Comparison of ENCODE assay signal across 28 cellular contexts in the genomic region with DNA sequence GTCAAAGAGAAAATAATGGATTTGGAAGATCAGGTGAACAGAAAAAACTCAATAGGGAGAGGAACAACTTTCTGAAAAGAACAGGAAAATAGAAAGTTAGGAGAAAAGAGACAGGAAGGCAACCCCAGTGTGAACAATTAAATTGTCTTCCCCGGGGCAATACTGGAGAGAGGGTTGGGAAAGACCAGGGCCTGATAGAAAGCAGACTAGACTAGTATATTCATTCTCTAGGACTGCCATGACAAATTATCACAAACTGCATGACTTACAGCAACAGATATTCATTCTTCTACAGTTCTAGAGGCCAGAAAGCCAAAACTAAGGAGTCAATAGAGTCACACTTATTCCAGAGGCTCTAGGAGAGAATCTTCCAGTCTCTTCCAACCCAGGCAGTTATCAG.
"Had no signal": no experiment of that assay in that cellular context is flagged by ENCODE, and none has a peak within 500 bp of the region (broad histone marks: within the 10 kb centered on the region; RNA-seq: fewer than 3 reads in every experiment).

No MANE protein-coding gene starts in this region.

- H3K4me1 ChIP-seq: adrenal gland, ascending aorta, breast epithelium, colonic mucosa, esophagus muscularis mucosa, foreskin keratinocyte, gastroesophageal sphincter had no signal

- H3K27me3 ChIP-seq: adrenal gland, ascending aorta, breast epithelium, cardiac muscle cell, colonic mucosa, esophagus muscularis mucosa, foreskin keratinocyte, gastroesophageal sphincter had no signal

- H3K27ac ChIP-seq: adrenal gland, ascending aorta, breast epithelium, cardiac muscle cell, colonic mucosa, esophagus muscularis mucosa, foreskin keratinocyte, gastroesophageal sphincter had no signal

- H3K4me3 ChIP-seq: adrenal gland, ascending aorta, breast epithelium, cardiac muscle cell, colonic mucosa, esophagus muscularis mucosa, gastroesophageal sphincter had no signal

- DNase-seq: activated CD4-positive, alpha-beta memory T cell treated with anti-CD3 and anti-CD28 coated beads for 36 hours; activated CD4-positive, alpha-beta T cell treated with anti-CD3 and anti-CD28 coated beads for 36 hours; activated CD4-positive, alpha-beta T cell treated with anti-CD3 and anti-CD28 coated beads, Interleukin-2, amount 10 ng/mL, durations not matched to agents 24 days and 14 days; activated CD4-positive, CD25-positive, alpha-beta regulatory T cell; activated CD4-positive, CD25-positive, alpha-beta regulatory T cell treated with anti-CD3 and anti-CD28 coated beads, Interleukin-2, amount 50 U/mL, for 72 hours; activated CD8-positive, alpha-beta memory T cell treated with anti-CD3 and anti-CD28 coated beads, Interleukin-2, amount 10 ng/mL, durations not matched to agents 7 days and 5 days; activated CD8-positive, alpha-beta memory T cell treated with anti-CD3 and anti-CD28 coated beads, Interleukin-2, amount 50 U/mL, for 4 hours; activated CD8-positive, alpha-beta T cell treated with anti-CD3 and anti-CD28 coated beads, Interleukin-2, amount 10 ng/mL, durations not matched to agents 7 days and 5 days; activated effector memory CD4-positive, alpha-beta T cell treated with anti-CD3 and anti-CD28 coated beads, Interleukin-2, amount 50 U/mL, for 16 hours; activated naive CD4-positive, alpha-beta T cell treated with anti-CD3 and anti-CD28 coated beads for 36 hours; activated naive CD8-positive, alpha-beta T cell treated with anti-CD3 and anti-CD28 coated beads, Interleukin-2, amount 50 U/mL, for 24 hours; activated T-cell treated with anti-CD3 and anti-CD28 coated beads, Interleukin-2, amount 50 U/mL, for 1 hour; activated T-cell treated with anti-CD3 and anti-CD28 coated beads, Interleukin-2, amount 50 U/mL, for 48 hours; adrenal gland; central memory CD4-positive, alpha-beta T cell; cerebellar nuclear complex; colonic mucosa; effector CD8-positive, alpha-beta T cell; erythroblast; foreskin keratinocyte; T-helper 1 cell; T-helper 17 cell; T1000 had no signal

- H3K9me3 ChIP-seq: adrenal gland, ascending aorta, breast epithelium, colonic mucosa, esophagus muscularis mucosa, gastroesophageal sphincter had no signal

- ATAC-seq: activated CD4-positive, alpha-beta T cell treated with anti-CD3 and anti-CD28 coated beads for 36 hours; activated CD8-positive, alpha-beta memory T cell treated with anti-CD3 and anti-CD28 coated beads, Interleukin-2, amount 10 ng/mL, durations not matched to agents 7 days and 5 days; activated CD8-positive, alpha-beta T cell treated with anti-CD3 and anti-CD28 coated beads, Interleukin-2, amount 10 ng/mL, durations not matched to agents 7 days and 5 days; activated naive CD8-positive, alpha-beta T cell treated with anti-CD3 and anti-CD28 coated beads, Interleukin-2, amount 50 U/mL, for 24 hours; foreskin keratinocyte; gastroesophageal sphincter; T-helper 17 cell had no signal

- H3K36me3 ChIP-seq: adrenal gland, ascending aorta, breast epithelium, cardiac muscle cell, colonic mucosa, esophagus muscularis mucosa, gastroesophageal sphincter had no signal
